Comparison of ENCODE assay signal across 8 cellular contexts in genomic region chr9:128419061-128419925, GRCh38. TPM values are rescaled to one million over a fixed set of nuclear protein-coding genes. Genes with fewer than 3 reads are reported as not detected.
A peak's percentile ranks its signal among the peaks of the same experiment; 100 is the strongest.
DNase-seq lines count a peak whose midpoint lies in the region; ATAC-seq and TF ChIP-seq lines count a peak whose summit lies in the region.

No MANE protein-coding gene starts in this region.

- no peak overlapping the region for H3K4me2 ChIP-seq in SK-N-SH
- H3K4me2 ChIP-seq in PC-3 (ENCODE audit: low read length), result peak overlapping the region; percentile 94; the same call in 1 of the 2 replicates

- DNase-seq in SK-N-SH (peak; percentile 55), PC-3 (peak; percentile 21), psoas muscle (no peak), sciatic nerve (ENCODE audit: low spot score) (no peak), left lung (no peak)
- DNase-seq in effector memory CD8-positive, alpha-beta T cell, result no peak

- peaks cover 4% of the 10 kb centered on the region for H3K36me3 Mint-ChIP-seq in effector memory CD8-positive, alpha-beta T cell (ENCODE audit: insufficient read depth)

- H3K36me3 ChIP-seq in SK-N-SH (replicated peaks in 1 of 2; ENCODE audit: control insufficient read depth in 1 of 2, insufficient read depth in 2 of 2, low read length in 1 of 2) (peaks cover 0 to 2% of the 10 kb centered on the region in 2 experiments), PC-3 (ENCODE audit: low read depth, low read length) (no peaks in the 10 kb centered on the region; the same call in 1 of the 2 replicates), psoas muscle (ENCODE audit: insufficient read depth in 1 of 2, low read depth in 1 of 2) (no peaks in the 10 kb centered on the region), left lung (no peaks in the 10 kb centered on the region)

- peaks cover 7 to 14% of the 10 kb centered on the region in 2 donors for H3K4me1 Mint-ChIP-seq in effector memory CD8-positive, alpha-beta T cell (ENCODE audit: low read depth in 2 of 2)

- H3K79me2 ChIP-seq in SK-N-SH (ENCODE audit: insufficient read depth), result peaks cover 17% of the 10 kb centered on the region; the same call in 1 of the 2 replicates
- no peaks in the 10 kb centered on the region for H3K79me2 ChIP-seq in PC-3 (ENCODE audit: low read length)

- H3K4me1 ChIP-seq in SK-N-SH (ENCODE audit: control insufficient read depth in 1 of 2, insufficient read depth in 2 of 2, low read depth in 1 of 2, low read length in 1 of 2) (peaks cover 0 to 17% of the 10 kb centered on the region in 2 experiments; a peak in 1 of 4 replicates), PC-3 (ENCODE audit: insufficient read depth, low read length) (peaks cover 16% of the 10 kb centered on the region), psoas muscle (peaks cover 12% of the 10 kb centered on the region), left lung (peaks cover 14 to 26% of the 10 kb centered on the region in 2 donors)

- H3K27me3 Mint-ChIP-seq in effector memory CD8-positive, alpha-beta T cell, result peaks cover 32 to 47% of the 10 kb centered on the region in 2 donors

- peak overlapping the region; percentile 98; the same call in 1 of the 2 replicates for H2AFZ ChIP-seq in SK-N-SH (ENCODE audit: low read depth)
- peak overlapping the region; percentile 34; the same call in 1 of the 2 replicates for H2AFZ ChIP-seq in PC-3 (ENCODE audit: low read length)

- no peak overlapping the region for H3K27ac ChIP-seq in SK-N-SH (ENCODE audit: low read depth in 2 of 2, low read length in 1 of 2)
- H3K27ac ChIP-seq in PC-3 (ENCODE audit: low read length), result no peak overlapping the region
- no peak overlapping the region for H3K27ac ChIP-seq in psoas muscle
- H3K27ac ChIP-seq in left lung, result no peak overlapping the region

- H3K27me3 ChIP-seq in SK-N-SH (ENCODE audit: insufficient read depth), result no peaks in the 10 kb centered on the region; the same call in 1 of the 2 replicates
- no peaks in the 10 kb centered on the region for H3K27me3 ChIP-seq in PC-3 (ENCODE audit: low read length)
- peaks cover 0 to 27% (median 7%) of the 10 kb centered on the region in 3 donors for H3K27me3 ChIP-seq in psoas muscle (ENCODE audit: insufficient read depth in 3 of 3, low read length in 2 of 3)
- peaks cover 5 to 78% of the 10 kb centered on the region in 2 donors for H3K27me3 ChIP-seq in left lung

- no peaks in the 10 kb centered on the region for H3F3A ChIP-seq in SK-N-SH (replicated peaks; ENCODE audit: insufficient read depth)
- no peaks in the 10 kb centered on the region for H3F3A ChIP-seq in PC-3 (ENCODE audit: low read length, unreplicated experiment)

- CTCF ChIA-PET in SK-N-SH (lab: Yijun Ruan, JAX), result interaction anchor here (0.6 to 12.1 kb wide), 30 partner anchors 7 to 227 kb away, joined by 3 to 93 read pairs (median 4); partner anchors contain the start of genes SLC27A4 and URM1
- CTCF ChIA-PET in PC-3 (lab: Charles Lee), result interaction anchor here (1.2 kb wide), 1 partner anchor 57 kb away, joined by 6 read pairs; no protein-coding TSS in a partner anchor

- no peak for TF ChIP-seq CTCF in SK-N-SH (IDR thresholded peaks at IDR 0.05)
- no peak for TF ChIP-seq CTCF in PC-3 (conservative IDR thresholded peaks at IDR 0.05; ENCODE audit: low read depth, low read length)
- no peak for TF ChIP-seq CTCF in psoas muscle (IDR thresholded peaks at IDR 0.05)
- no peak for TF ChIP-seq CTCF in left lung (IDR thresholded peaks at IDR 0.05)

- POLR2A ChIA-PET in SK-N-SH (lab: Yijun Ruan, JAX), result interaction anchor here (1.1 to 2.6 kb wide), 5 partner anchors 24 to 124 kb away, joined by 3 to 8 read pairs (median 5); partner anchors contain the start of gene URM1
- POLR2A ChIA-PET in PC-3 (lab: Charles Lee; ENCODE audit: unreplicated experiment), result interaction anchor here (0.6 kb wide), 1 partner anchor 48 kb away, joined by 3 read pairs; the partner anchor contains the start of gene URM1

- 52% methylated on average over 17 of the region's 28 CpGs for WGBS in SK-N-SH (ENCODE audit: low lambda C conversion rate)
- WGBS in psoas muscle, 3 donors, result 25 to 29% (median 27%) methylated on average over 25 to 28 of the region's 28 CpGs

- H3K27ac Mint-ChIP-seq in effector memory CD8-positive, alpha-beta T cell, result peak overlapping the region; percentile 19 to 70

- peak overlapping the region; percentile 83 for H3K4me3 Mint-ChIP-seq in effector memory CD8-positive, alpha-beta T cell

- H3K9ac ChIP-seq in SK-N-SH (no peak overlapping the region), PC-3 (ENCODE audit: low read length) (no peak overlapping the region)

- no peaks in the 10 kb centered on the region for H3K9me3 Mint-ChIP-seq in effector memory CD8-positive, alpha-beta T cell

- no TSS peak for BruUV-seq in PC-3 (replicated peaks; lab: Mats Ljungman, UMichigan)

- TF ChIP-seq RAD21 in SK-N-SH (IDR thresholded peaks at IDR 0.05; ENCODE audit: low read length), result no peak

- intact Hi-C loops in PC-3 (cut with micrococcal nuclease), result no loop called here
- intact Hi-C loops in psoas muscle (cut with DNase I), result loop anchor here in 1 of 2 donors (10.0 kb wide), 1 partner anchor 124 kb away; no protein-coding TSS in a partner anchor
- intact Hi-C loops in sciatic nerve (cut with DNase I), result no loop called here
- intact Hi-C loops in left lung (cut with DNase I), result loop anchor here in 1 of 2 donors (10.0 kb wide), 1 partner anchor 54 kb away; no protein-coding TSS in a partner anchor

- H4K20me1 ChIP-seq in SK-N-SH (ENCODE audit: insufficient read depth) (no peaks in the 10 kb centered on the region), PC-3 (ENCODE audit: low read length) (no peaks in the 10 kb centered on the region)

- H3K4me3 ChIP-seq in SK-N-SH (ENCODE audit: low read depth in 2 of 2, low read length in 1 of 2), result no peak overlapping the region; a peak in 2 of 4 replicates
- H3K4me3 ChIP-seq in PC-3 (ENCODE audit: low read length), result peak overlapping the region; percentile 86; the same call in 1 of the 2 replicates
- H3K4me3 ChIP-seq in psoas muscle, result peak overlapping the region; percentile 81
- peak overlapping the region in 1 of 2 donors; percentile 96 for H3K4me3 ChIP-seq in left lung

- H3K9me2 ChIP-seq in SK-N-SH (no peaks in the 10 kb centered on the region), PC-3 (replicated peaks; ENCODE audit: low read length) (no peaks in the 10 kb centered on the region)

- no peak for TF ChIP-seq EP300 in SK-N-SH (IDR thresholded peaks at IDR 0.05; ENCODE audit: borderline replicate concordance in 1 of 2, low read depth in 1 of 2, low read length in 1 of 2)

- H3K9me3 ChIP-seq in SK-N-SH (no peaks in the 10 kb centered on the region), PC-3 (ENCODE audit: low read length) (no peaks in the 10 kb centered on the region), psoas muscle (no peaks in the 10 kb centered on the region), left lung (no peaks in the 10 kb centered on the region)

- ATAC-seq in SK-N-SH treated with all-trans-retinoic acid at 6 μM for 48 hours (no peak), PC-3 (no peak), psoas muscle (no peak), sciatic nerve (no peak), left lung (no peak), GM18511 (IDR thresholded peaks at IDR 0.05; ENCODE audit: unreplicated experiment) (no peak)
- ATAC-seq in effector memory CD8-positive, alpha-beta T cell (replicated peaks), result no peak

TF ChIP-seq in SK-N-SH, 30 proteins besides CTCF, POLR2A, EP300 and RAD21:
- TF ChIP-seq CHD2 (IDR thresholded peaks at IDR 0.05; ENCODE audit: low read length, partially characterized antibody), result no peak
- TF ChIP-seq, protein P1, sequence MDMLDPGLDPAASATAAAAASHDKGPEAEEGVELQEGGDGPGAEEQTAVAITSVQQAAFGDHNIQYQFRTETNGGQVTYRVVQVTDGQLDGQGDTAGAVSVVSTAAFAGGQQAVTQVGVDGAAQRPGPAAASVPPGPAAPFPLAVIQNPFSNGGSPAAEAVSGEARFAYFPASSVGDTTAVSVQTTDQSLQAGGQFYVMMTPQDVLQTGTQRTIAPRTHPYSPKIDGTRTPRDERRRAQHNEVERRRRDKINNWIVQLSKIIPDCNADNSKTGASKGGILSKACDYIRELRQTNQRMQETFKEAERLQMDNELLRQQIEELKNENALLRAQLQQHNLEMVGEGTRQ (IDR thresholded peaks at IDR 0.05; ENCODE audit: borderline replicate concordance, low read depth, low read length), result no peak

TF ChIP-seq in SK-N-SH treated with all-trans-retinoic acid at 6 μM for 48 hours, 23 proteins besides CTCF, POLR2A, EP300 and RAD21 (continues in another document):
- TF ChIP-seq TOX (CRISPR knock-in tag; IDR thresholded peaks at IDR 0.05; ENCODE audit: borderline replicate concordance), result no peak
- TF ChIP-seq ZNF565 (CRISPR knock-in tag; conservative IDR thresholded peaks at IDR 0.05; ENCODE audit: low read depth), result no peak

RNA-seq across cellular contexts. Expression of gene CERCAM, which starts 1.4 kb away (rescaled TPM):
- polyA plus RNA-seq in SK-N-SH (2012; rRNA removed), result 128 and 131 TPM in 2 replicates
- 57.7 and 89.5 TPM in 2 replicates for polyA plus RNA-seq in SK-N-SH (2012; cell fraction: cytosol; rRNA removed)
- 87.1 and 115 TPM in 2 replicates for polyA plus RNA-seq in SK-N-SH (2012; cell fraction: nucleus; rRNA removed)
- total RNA-seq in PC-3 (2014; rRNA removed), result 19.1 and 23.1 TPM in 2 replicates
- total RNA-seq in psoas muscle, result 1 to 10 TPM; 2.2 to 6.5 (median 4.0) TPM
- 1 to 10 TPM; 1.7 to 2.5 (median 2.3) TPM for polyA plus RNA-seq in psoas muscle
- 41.7 TPM for total RNA-seq in sciatic nerve
- total RNA-seq in left lung, result 10 to 100 TPM; 35.8 to 79.0 TPM

RNA-seq across cellular contexts. Expression of gene ODF2, which starts 36.5 kb away (rescaled TPM):
- polyA plus RNA-seq in SK-N-SH (2012; rRNA removed) (32.7 and 35.7 TPM in 2 replicates), psoas muscle (10 to 100 TPM in 2 of 3 donors, 1 to 10 TPM in 1; 9.6 to 20.5 (median 14.2) TPM)
- polyA plus RNA-seq in SK-N-SH (2012; cell fraction: cytosol; rRNA removed), result 27.5 and 27.8 TPM in 2 replicates
- 121 and 162 TPM in 2 replicates for polyA plus RNA-seq in SK-N-SH (2012; cell fraction: nucleus; rRNA removed)
- total RNA-seq in PC-3 (2014; rRNA removed) (31.2 and 35.0 TPM in 2 replicates), psoas muscle (10 to 100 TPM in 1 of 4 donors, 1 to 10 TPM in 3; 6.7 to 12.3 (median 7.4) TPM), sciatic nerve (28.1 TPM), left lung (10 to 100 TPM; 21.0 to 21.1 TPM)

RNA-seq across cellular contexts. Expression of gene URM1, which starts 48.1 kb away (rescaled TPM):
- polyA plus RNA-seq in SK-N-SH (2012; rRNA removed) (58.9 and 61.5 TPM in 2 replicates), psoas muscle (100 to 1,000 TPM in 1 of 3 donors, 10 to 100 TPM in 2; 57.9 to 111 (median 88.1) TPM)
- polyA plus RNA-seq in SK-N-SH (2012; cell fraction: cytosol; rRNA removed), result 45.3 and 50.0 TPM in 2 replicates
- polyA plus RNA-seq in SK-N-SH (2012; cell fraction: nucleus; rRNA removed), result 85.0 and 87.0 TPM in 2 replicates
- total RNA-seq in PC-3 (2014; rRNA removed) (29.1 and 35.7 TPM in 2 replicates), psoas muscle (10 to 100 TPM; 34.5 to 58.7 (median 52.3) TPM), sciatic nerve (41.9 TPM), left lung (10 to 100 TPM; 56.4 to 59.9 TPM)

Comparison
In these comparisons a context has a peak if more than half of its experiments do, and no peak if none do; other contexts are left out.
1. DNase-seq: peak in SK-N-SH (single experiment) and PC-3 (single experiment); none in effector memory CD8-positive, alpha-beta T cell (0 of 3), psoas muscle (0 of 2), sciatic nerve (single experiment) and left lung (0 of 2).
2. H3K4me3 ChIP-seq: peak in PC-3 (single experiment) and psoas muscle (single experiment); none in SK-N-SH (0 of 2).